ENCODE assay signal across 13 cellular contexts in the genomic region with DNA sequence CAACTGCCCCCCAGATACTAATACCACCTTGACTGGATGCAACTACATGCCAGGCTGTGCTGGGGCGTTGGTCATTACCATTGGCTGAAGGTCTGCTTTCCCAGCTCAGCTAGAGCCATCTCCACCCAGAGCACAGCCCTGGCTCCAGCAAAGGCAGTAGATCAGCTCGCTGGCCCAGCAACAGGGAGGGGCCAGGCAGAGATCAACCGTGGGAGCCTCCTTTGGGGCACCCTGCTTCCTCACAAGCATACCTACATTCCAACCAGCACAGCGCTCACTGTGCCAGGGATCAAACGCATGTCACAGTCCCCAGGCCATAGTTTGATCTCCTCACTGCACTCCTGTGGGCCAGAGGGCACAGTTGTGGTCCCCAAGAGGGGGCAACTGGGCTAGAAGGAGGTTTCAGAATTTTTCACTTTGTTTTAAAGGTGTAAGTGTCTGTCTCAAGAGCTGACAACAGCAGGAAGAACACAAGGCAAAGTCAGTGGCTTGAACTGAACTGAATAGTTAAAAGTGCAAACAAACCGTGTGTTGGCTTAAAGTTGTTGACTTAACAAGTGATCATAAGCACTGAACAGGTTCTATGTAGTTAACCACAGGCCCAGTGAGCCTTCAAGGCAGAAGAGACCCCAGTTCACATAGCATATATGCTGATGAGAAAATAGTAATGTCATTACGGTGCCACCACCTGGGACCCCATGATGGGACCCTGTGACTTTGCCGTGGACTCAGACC.
DNase-seq lines count a peak whose midpoint lies in the region; ATAC-seq and TF ChIP-seq lines count a peak whose summit lies in the region.
"Had no signal": no experiment of that assay in that cellular context is flagged by ENCODE, and none has a peak within 500 bp of the region (broad histone marks: within the 10 kb centered on the region; RNA-seq: fewer than 3 reads in every experiment).

No MANE protein-coding gene starts in this region.

- DNase-seq in Right ventricle myocardium superior (peak; percentile 38), cardiac septum (ENCODE audit: low spot score) (no peak), left ventricle myocardium inferior (no peak), ovary (no peak), aorta (no peak), superior temporal gyrus (ENCODE audit: extremely low spot score) (no peak), SKM-1 treated with dmso at 0.1 percent for 144 hours (lab: John Stamatoyannopoulos, UW; ENCODE audit: unreplicated experiment) (no peak)
- no peak for DNase-seq in stimulated activated CD8-positive, alpha-beta memory T cell treated with anti-CD3 and anti-CD28 coated beads, Interleukin-4, amount 100 ng/mL, for 48 hours
- DNase-seq: activated B cell treated with CpG ODN at 0.5 μM for 24 hours, activated gamma-delta T cell, NCI-H2227 treated with DMSO at 0.1 percent for 48 hours had no signal

- no peak for TF ChIP-seq EP300 in ovary (IDR thresholded peaks at IDR 0.05)

- WGBS in ovary, 3 donors = 57 to 63% (median 59%) methylated on average over 8 of the region's 8 CpGs
- 12 to 13% methylated on average over 8 of the region's 8 CpGs for WGBS in aorta, 2 donors

- ATAC-seq in Right ventricle myocardium superior (ENCODE audit: poor library complexity) (peak; percentile 14), aorta (ENCODE audit: low FRiP score) (no peak)

- H3K9me3 ChIP-seq in left ventricle myocardium inferior (replicated peaks) (no peaks in the 10 kb centered on the region), ovary (no peaks in the 10 kb centered on the region), aorta (ENCODE audit: control insufficient read depth, low read length) (no peaks in the 10 kb centered on the region)

- no peak overlapping the region for H3K4me3 ChIP-seq in left ventricle myocardium inferior
- H3K4me3 ChIP-seq in ovary = no peak overlapping the region
- H3K4me3 ChIP-seq in aorta (ENCODE audit: low read length in 2 of 2) = no peak overlapping the region

- TF ChIP-seq POLR2A in ovary (IDR thresholded peaks at IDR 0.05) = no peak

- no peak for TF ChIP-seq CTCF in left ventricle myocardium inferior (IDR thresholded peaks at IDR 0.05; ENCODE audit: borderline replicate concordance)
- TF ChIP-seq CTCF in ovary (IDR thresholded peaks at IDR 0.05) = no peak

- intact Hi-C loops in Right ventricle myocardium superior (cut with DNase I) (no loop called here), cardiac septum (cut with DNase I) (loop anchor here (2.0 to 5.0 kb wide), 2 partner anchors 46 to 69 kb away; partner anchors contain the start of gene BZW1), left ventricle myocardium inferior (cut with micrococcal nuclease) (no loop called here), ovary (cut with DNase I) (loop anchor here in 1 of 4 donors (10.0 kb wide), 1 partner anchor 53 kb away; no protein-coding TSS in a partner anchor), aorta (cut with DNase I) (loop anchor here (1.0 to 5.0 kb wide), 2 partner anchors 70 to 71 kb away; partner anchors contain the start of gene BZW1 (in 2 of the 2))

- H3K27me3 ChIP-seq in left ventricle myocardium inferior (ENCODE audit: low read depth) (peaks cover 4% of the 10 kb centered on the region), ovary (no peaks in the 10 kb centered on the region), aorta (ENCODE audit: control insufficient read depth in 1 of 2, insufficient read depth in 2 of 2, low read length in 1 of 2) (no peaks in the 10 kb centered on the region)

- H3K4me1 ChIP-seq in left ventricle myocardium inferior (peaks cover 27% of the 10 kb centered on the region), ovary (ENCODE audit: insufficient read depth) (peaks cover 15% of the 10 kb centered on the region), aorta (ENCODE audit: control insufficient read depth in 1 of 2, insufficient read depth in 2 of 2, low read length in 2 of 2) (peaks cover 3 to 6% of the 10 kb centered on the region in 2 donors)

- no peaks in the 10 kb centered on the region for H3K36me3 ChIP-seq in left ventricle myocardium inferior
- no peaks in the 10 kb centered on the region for H3K36me3 ChIP-seq in ovary
- no peaks in the 10 kb centered on the region for H3K36me3 ChIP-seq in aorta (ENCODE audit: control insufficient read depth in 1 of 2, insufficient read depth in 2 of 2, low read length in 1 of 2)

- H3K27ac ChIP-seq in left ventricle myocardium inferior (replicated peaks) (peak overlapping the region; percentile 83), ovary (peak overlapping the region; percentile 60 to 73), aorta (ENCODE audit: low read depth in 1 of 2, low read length in 2 of 2) (peak overlapping the region; percentile 58 to 95)
- H3K27ac ChIP-seq: KMS-11, RWPE1 had no signal

Comparison
In these comparisons a context has a peak if more than half of its experiments do, and no peak if none do; other contexts are left out.
1. intact Hi-C loops: an anchor here in cardiac septum (2.0 to 5.0 kb wide) and aorta (1.0 to 5.0 kb wide); none called in Right ventricle myocardium superior and left ventricle myocardium inferior.